38 cellular contexts compared by ENCODE assay signal in genomic region chr10:124872681-124873080, GRCh38.
"Had no signal": no experiment of that assay in that cellular context is flagged by ENCODE, and none has a peak within 500 bp of the region (broad histone marks: within the 10 kb centered on the region; RNA-seq: fewer than 3 reads in every experiment).

No MANE protein-coding gene starts in this region.

- H3K9me3 Mint-ChIP-seq: activated naive CD4-positive, alpha-beta T cell treated with anti-CD3 and anti-CD28 coated beads for 36 hours; activated naive CD8-positive, alpha-beta T cell treated with anti-CD3 and anti-CD28 coated beads for 36 hours; activated T-cell treated with anti-CD3 and anti-CD28 coated beads, Interleukin-2, amount 50 U/mL, for 72 hours; activated T-helper 1 cell treated with anti-CD3 and anti-CD28 coated beads, Interleukin-12 subunit alpha, Interleukin-12 subunit beta, Interleukin-2, Interleukin-4 antibody, amounts not matched to agents 30 ng/mL and 10 ng/mL and 1 ng/mL, durations not matched to agents 14 hours and 24 hours and 36 hours; activated T-helper 17 cell treated with anti-CD3 and anti-CD28 coated beads, Interleukin-2, amount 50 U/mL, for 72 hours; central memory CD8-positive, alpha-beta T cell; T-helper 1 cell treated with Interleukin-12 subunit alpha and Interleukin-12 subunit beta and Interleukin-4 antibody, amounts not matched to agents 30 μg/mL and 1 μg/mL, for 36 hours; T-helper 2 cell treated with Interferon-gamma antibody and Interleukin-4, amounts not matched to agents 5 μg/mL and 100 μg/mL, for 36 hours had no signal

- H3K27me3 ChIP-seq: adrenal gland, cardiac muscle cell had no signal

- ATAC-seq: activated CD4-positive, alpha-beta T cell treated with anti-CD3 and anti-CD28 coated beads for 36 hours; activated CD4-positive, CD25-positive, alpha-beta regulatory T cell treated with anti-CD3 and anti-CD28 coated beads, Interleukin-2, amount 50 U/mL, for 24 hours; activated CD8-positive, alpha-beta T cell treated with anti-CD3 and anti-CD28 coated beads for 36 hours; activated naive CD4-positive, alpha-beta T cell treated with anti-CD3 and anti-CD28 coated beads, Interleukin-2, amount 50 U/mL, for 72 hours; activated T-cell treated with anti-CD3 and anti-CD28 coated beads, Interleukin-2, amount 50 U/mL, for 4 hours; activated T-cell treated with anti-CD3 and anti-CD28 coated beads, Interleukin-2, amount 50 U/mL, for 72 hours; activated T-helper 17 cell treated with anti-CD3 and anti-CD28 coated beads, Interleukin-2, amount 50 U/mL, for 72 hours had no signal

- DNase-seq: activated CD4-positive, alpha-beta memory T cell treated with anti-CD3 and anti-CD28 coated beads for 36 hours; activated CD4-positive, alpha-beta T cell treated with anti-CD3 and anti-CD28 coated beads for 1 hour; activated CD4-positive, alpha-beta T cell treated with anti-CD3 and anti-CD28 coated beads for 36 hours; activated CD4-positive, alpha-beta T cell treated with anti-CD3 and anti-CD28 coated beads, Interleukin-2, amount 10 ng/mL, durations not matched to agents 24 days and 14 days; activated CD4-positive, alpha-beta T cell treated with anti-CD3 and anti-CD28 coated beads, Interleukin-2, amount 50 U/mL, for 1 hour; activated CD4-positive, alpha-beta T cell treated with anti-CD3 and anti-CD28 coated beads, Interleukin-2, amount 50 U/mL, for 4 hours; activated CD4-positive, CD25-positive, alpha-beta regulatory T cell; activated CD8-positive, alpha-beta memory T cell treated with anti-CD3 and anti-CD28 coated beads, Interleukin-2, amount 50 U/mL, for 4 hours; activated CD8-positive, alpha-beta T cell treated with anti-CD3 and anti-CD28 coated beads for 36 hours; activated effector memory CD4-positive, alpha-beta T cell treated with anti-CD3 and anti-CD28 coated beads, Interleukin-2, amount 50 U/mL, for 16 hours; activated gamma-delta T cell treated with Interleukin-2 at 50 U/mL for 16 hours; activated naive CD4-positive, alpha-beta T cell; activated naive CD4-positive, alpha-beta T cell treated with anti-CD3 and anti-CD28 coated beads for 36 hours; activated naive CD4-positive, alpha-beta T cell treated with anti-CD3 and anti-CD28 coated beads, Interleukin-2, amount 50 U/mL, for 16 hours; activated naive CD8-positive, alpha-beta T cell treated with anti-CD3 and anti-CD28 coated beads for 36 hours; activated T-cell treated with anti-CD3 and anti-CD28 coated beads for 4 hours; activated T-cell treated with anti-CD3 and anti-CD28 coated beads, Interleukin-2, amount 50 U/mL, for 1 hour; activated T-cell treated with anti-CD3 and anti-CD28 coated beads, Interleukin-2, amount 50 U/mL, for 4 hours; activated T-cell treated with anti-CD3 and anti-CD28 coated beads, Interleukin-2, amount 50 U/mL, for 72 hours; adrenal gland; amniotic stem cell; caudate nucleus; cerebellar nuclear complex; T-helper 1 cell; T-helper 2 cell; T-helper 9 cell had no signal

- H3K27ac ChIP-seq: adrenal gland, cardiac muscle cell, VCaP had no signal

- FAIRE-seq: bronchial epithelial cell, TTC549 had no signal

- H3K4me1 Mint-ChIP-seq: activated CD4-positive, alpha-beta T cell treated with anti-CD3 and anti-CD28 coated beads for 36 hours; activated CD4-positive, alpha-beta T cell treated with anti-CD3 and anti-CD28 coated beads, Interleukin-2, amount 10 ng/mL, durations not matched to agents 24 days and 14 days; activated naive CD8-positive, alpha-beta T cell treated with anti-CD3 and anti-CD28 coated beads for 36 hours; activated T-helper 17 cell treated with anti-CD3 and anti-CD28 coated beads, Interleukin-2, amount 50 U/mL, for 72 hours; brain; central memory CD8-positive, alpha-beta T cell had no signal

- H3K4me3 Mint-ChIP-seq: activated CD4-positive, alpha-beta memory T cell treated with anti-CD3 and anti-CD28 coated beads for 36 hours; activated CD4-positive, alpha-beta T cell treated with anti-CD3 and anti-CD28 coated beads for 36 hours; activated CD4-positive, alpha-beta T cell treated with anti-CD3 and anti-CD28 coated beads, Interleukin-2, amount 10 ng/mL, durations not matched to agents 24 days and 14 days; activated CD8-positive, alpha-beta T cell treated with anti-CD3 and anti-CD28 coated beads for 36 hours; activated naive CD4-positive, alpha-beta T cell treated with anti-CD3 and anti-CD28 coated beads for 36 hours; activated naive CD8-positive, alpha-beta T cell treated with anti-CD3 and anti-CD28 coated beads for 36 hours; activated T-cell treated with anti-CD3 and anti-CD28 coated beads, Interleukin-2, amount 50 U/mL, for 4 hours; activated T-cell treated with anti-CD3 and anti-CD28 coated beads, Interleukin-2, amount 50 U/mL, for 72 hours; activated T-helper 1 cell treated with anti-CD3 and anti-CD28 coated beads, Interleukin-12 subunit alpha, Interleukin-12 subunit beta, Interleukin-2, Interleukin-4 antibody, amounts not matched to agents 30 ng/mL and 10 ng/mL and 1 ng/mL, durations not matched to agents 14 hours and 24 hours and 36 hours; activated T-helper 17 cell treated with anti-CD3 and anti-CD28 coated beads, Interleukin-2, amount 50 U/mL, for 72 hours; brain; central memory CD8-positive, alpha-beta T cell; T-helper 1 cell treated with Interleukin-12 subunit alpha and Interleukin-12 subunit beta and Interleukin-4 antibody, amounts not matched to agents 30 μg/mL and 1 μg/mL, for 36 hours; T-helper 2 cell treated with Interferon-gamma antibody and Interleukin-4, amounts not matched to agents 5 μg/mL and 100 μg/mL, for 36 hours had no signal

- H3K4me3 ChIP-seq: adrenal gland, cardiac muscle cell had no signal

- H3K9me3 ChIP-seq: adrenal gland had no signal

- H3K36me3 Mint-ChIP-seq: activated CD4-positive, alpha-beta memory T cell treated with anti-CD3 and anti-CD28 coated beads for 36 hours; activated naive CD4-positive, alpha-beta T cell treated with anti-CD3 and anti-CD28 coated beads, Interleukin-2, amount 50 U/mL, for 72 hours; activated naive CD8-positive, alpha-beta T cell treated with anti-CD3 and anti-CD28 coated beads for 36 hours; brain had no signal

- H3K4me1 ChIP-seq: adrenal gland had no signal

- H3K36me3 ChIP-seq: adrenal gland, cardiac muscle cell had no signal

- H3K27ac Mint-ChIP-seq: activated CD4-positive, alpha-beta memory T cell treated with anti-CD3 and anti-CD28 coated beads for 36 hours; activated CD4-positive, alpha-beta T cell treated with anti-CD3 and anti-CD28 coated beads for 36 hours; activated CD4-positive, alpha-beta T cell treated with anti-CD3 and anti-CD28 coated beads, Interleukin-2, amount 10 ng/mL, durations not matched to agents 24 days and 14 days; activated CD8-positive, alpha-beta T cell treated with anti-CD3 and anti-CD28 coated beads for 36 hours; activated naive CD4-positive, alpha-beta T cell treated with anti-CD3 and anti-CD28 coated beads for 36 hours; activated naive CD4-positive, alpha-beta T cell treated with anti-CD3 and anti-CD28 coated beads, Interleukin-2, amount 50 U/mL, for 72 hours; activated naive CD8-positive, alpha-beta T cell treated with anti-CD3 and anti-CD28 coated beads for 36 hours; activated T-cell treated with anti-CD3 and anti-CD28 coated beads, Interleukin-2, amount 50 U/mL, for 72 hours; activated T-helper 1 cell treated with anti-CD3 and anti-CD28 coated beads, Interleukin-12 subunit alpha, Interleukin-12 subunit beta, Interleukin-2, Interleukin-4 antibody, amounts not matched to agents 30 ng/mL and 10 ng/mL and 1 ng/mL, durations not matched to agents 14 hours and 24 hours and 36 hours; activated T-helper 17 cell treated with anti-CD3 and anti-CD28 coated beads, Interleukin-2, amount 50 U/mL, for 72 hours; brain; T-helper 1 cell treated with Interleukin-12 subunit alpha and Interleukin-12 subunit beta and Interleukin-4 antibody, amounts not matched to agents 30 μg/mL and 1 μg/mL, for 36 hours; T-helper 2 cell treated with Interferon-gamma antibody and Interleukin-4, amounts not matched to agents 5 μg/mL and 100 μg/mL, for 36 hours had no signal

- H3K27me3 Mint-ChIP-seq: activated naive CD8-positive, alpha-beta T cell treated with anti-CD3 and anti-CD28 coated beads for 36 hours had no signal
